ENCODE assay signal across 21 cellular contexts in the genomic region with DNA sequence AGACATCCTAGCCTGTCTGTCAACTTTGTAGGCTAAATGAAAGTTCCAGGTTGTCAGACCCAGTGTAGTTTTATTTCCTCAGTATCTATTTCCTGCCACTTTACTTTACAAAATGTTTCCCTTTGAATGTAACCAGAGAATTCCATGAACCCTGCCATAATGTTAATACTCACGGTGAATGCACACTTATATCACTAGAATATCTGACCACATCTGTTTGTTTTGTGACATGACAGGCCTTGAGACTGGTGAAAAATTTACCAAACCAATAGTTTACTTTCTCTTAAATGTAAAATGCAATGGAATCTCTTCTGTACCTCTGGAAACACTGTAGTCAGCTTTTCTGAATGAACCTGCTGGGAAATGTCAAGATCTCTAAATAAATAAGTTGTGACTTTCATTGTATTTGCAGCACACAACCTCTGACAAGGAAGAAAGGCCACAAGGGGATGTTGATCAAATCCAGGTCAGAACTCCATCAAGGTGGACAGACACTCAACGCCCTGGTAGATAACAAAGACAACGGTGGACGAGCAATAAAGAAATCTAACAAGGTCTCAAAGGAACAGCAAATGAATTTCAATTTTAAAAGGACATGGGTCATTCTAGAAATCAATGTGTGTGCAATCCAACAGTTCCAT. TPM values are rescaled to one million over a fixed set of nuclear protein-coding genes. Genes with fewer than 3 reads are reported as not detected.
A peak's percentile ranks its signal among the peaks of the same experiment; 100 is the strongest.
DNase-seq lines count a peak whose midpoint lies in the region; ATAC-seq and TF ChIP-seq lines count a peak whose summit lies in the region.
"Had no signal": no experiment of that assay in that cellular context is flagged by ENCODE, and none has a peak within 500 bp of the region (broad histone marks: within the 10 kb centered on the region; RNA-seq: fewer than 3 reads in every experiment).

No MANE protein-coding gene starts in this region.

- H3K27me3 Mint-ChIP-seq in activated CD4-positive, alpha-beta memory T cell treated with anti-CD3 and anti-CD28 coated beads for 36 hours, result no peaks in the 10 kb centered on the region
- peaks cover 7% of the 10 kb centered on the region for H3K27me3 Mint-ChIP-seq in activated CD4-positive, alpha-beta memory T cell treated with anti-CD3 and anti-CD28 coated beads, Interleukin-2, amount 10 ng/mL, durations not matched to agents 7 days and 5 days
- no peaks in the 10 kb centered on the region for H3K27me3 Mint-ChIP-seq in activated T-helper 2 cell treated with anti-CD3 and anti-CD28 coated beads, Interferon-gamma antibody, Interleukin-2, Interleukin-4, amounts not matched to agents 10 μg/mL and 5 μg/mL and 100 μg/mL, durations not matched to agents 14 hours and 24 hours and 36 hours (ENCODE audit: low read depth)
- no peaks in the 10 kb centered on the region for H3K27me3 Mint-ChIP-seq in nephron progenitor cell (ENCODE audit: low read depth, poor library complexity)
- H3K27me3 Mint-ChIP-seq: dendritic cell treated with granulocyte-macrophage colony-stimulating factor and Interleukin-4, amounts not matched to agents 40 ng/mL and 50 ng/mL, for 4 days had no signal

- no peak for DNase-seq in activated CD4-positive, alpha-beta memory T cell treated with anti-CD3 and anti-CD28 coated beads for 36 hours
- DNase-seq in activated CD4-positive, alpha-beta memory T cell treated with anti-CD3 and anti-CD28 coated beads, Interleukin-2, amount 10 ng/mL, durations not matched to agents 7 days and 5 days, result no peak
- DNase-seq in Caki2 (ENCODE audit: low read depth) (peak; percentile 39), nephron progenitor cell (no peak), glomerular visceral epithelial cell (ENCODE audit: extremely low spot score) (no peak)
- DNase-seq in activated T-helper 2 cell treated with anti-CD3 and anti-CD28 coated beads, Interferon-gamma antibody, Interleukin-2, Interleukin-4, amounts not matched to agents 10 μg/mL and 5 μg/mL and 100 μg/mL, durations not matched to agents 14 hours and 24 hours and 36 hours (ENCODE audit: low spot score), result no peak
- DNase-seq in stimulated activated CD4-positive, alpha-beta T cell treated with anti-CD3 and anti-CD28 coated beads, Interleukin-2, amount 100 ng/mL, for 24 hours, result no peak
- DNase-seq: ACHN; activated CD8-positive, alpha-beta memory T cell treated with anti-CD3 and anti-CD28 coated beads for 24 hours; anterior cingulate cortex; DMS 273 treated with DMSO at 0.1 percent for 48 hours; mesenchymal stem cell; NCI-H1092; NCI-H1930; NCI-H226; NCI-H774 had no signal

- no peaks in the 10 kb centered on the region for H3K9me3 Mint-ChIP-seq in activated CD4-positive, alpha-beta memory T cell treated with anti-CD3 and anti-CD28 coated beads for 36 hours
- no peaks in the 10 kb centered on the region for H3K9me3 Mint-ChIP-seq in activated CD4-positive, alpha-beta memory T cell treated with anti-CD3 and anti-CD28 coated beads, Interleukin-2, amount 10 ng/mL, durations not matched to agents 7 days and 5 days
- no peaks in the 10 kb centered on the region for H3K9me3 Mint-ChIP-seq in activated T-helper 2 cell treated with anti-CD3 and anti-CD28 coated beads, Interferon-gamma antibody, Interleukin-2, Interleukin-4, amounts not matched to agents 10 μg/mL and 5 μg/mL and 100 μg/mL, durations not matched to agents 14 hours and 24 hours and 36 hours
- peaks cover 9% of the 10 kb centered on the region for H3K9me3 Mint-ChIP-seq in nephron progenitor cell
- H3K9me3 Mint-ChIP-seq: dendritic cell treated with granulocyte-macrophage colony-stimulating factor and Interleukin-4, amounts not matched to agents 40 ng/mL and 50 ng/mL, for 4 days; GM23338 had no signal

- H3K27ac Mint-ChIP-seq in activated CD4-positive, alpha-beta memory T cell treated with anti-CD3 and anti-CD28 coated beads for 36 hours, result peak overlapping the region; percentile 6
- no peak overlapping the region for H3K27ac Mint-ChIP-seq in activated CD4-positive, alpha-beta memory T cell treated with anti-CD3 and anti-CD28 coated beads, Interleukin-2, amount 10 ng/mL, durations not matched to agents 7 days and 5 days
- peak overlapping the region; percentile 76 for H3K27ac Mint-ChIP-seq in activated T-helper 2 cell treated with anti-CD3 and anti-CD28 coated beads, Interferon-gamma antibody, Interleukin-2, Interleukin-4, amounts not matched to agents 10 μg/mL and 5 μg/mL and 100 μg/mL, durations not matched to agents 14 hours and 24 hours and 36 hours
- peak overlapping the region; percentile 20 for H3K27ac Mint-ChIP-seq in nephron progenitor cell
- H3K27ac Mint-ChIP-seq: dendritic cell treated with granulocyte-macrophage colony-stimulating factor and Interleukin-4, amounts not matched to agents 40 ng/mL and 50 ng/mL, for 4 days; GM23338 had no signal

- POLR2A ChIA-PET in activated CD4-positive, alpha-beta memory T cell treated with anti-CD3 and anti-CD28 coated beads for 36 hours (lab: Charles Lee), result no interaction called here
- POLR2A ChIA-PET in activated CD4-positive, alpha-beta memory T cell treated with anti-CD3 and anti-CD28 coated beads, Interleukin-2, amount 10 ng/mL, durations not matched to agents 7 days and 5 days (lab: Charles Lee), result no interaction called here

- no peak overlapping the region for H3K4me3 Mint-ChIP-seq in activated CD4-positive, alpha-beta memory T cell treated with anti-CD3 and anti-CD28 coated beads for 36 hours
- H3K4me3 Mint-ChIP-seq in activated CD4-positive, alpha-beta memory T cell treated with anti-CD3 and anti-CD28 coated beads, Interleukin-2, amount 10 ng/mL, durations not matched to agents 7 days and 5 days, result no peak overlapping the region
- no peak overlapping the region for H3K4me3 Mint-ChIP-seq in activated T-helper 2 cell treated with anti-CD3 and anti-CD28 coated beads, Interferon-gamma antibody, Interleukin-2, Interleukin-4, amounts not matched to agents 10 μg/mL and 5 μg/mL and 100 μg/mL, durations not matched to agents 14 hours and 24 hours and 36 hours (ENCODE audit: low read depth)
- no peak overlapping the region for H3K4me3 Mint-ChIP-seq in nephron progenitor cell
- H3K4me3 Mint-ChIP-seq: dendritic cell treated with granulocyte-macrophage colony-stimulating factor and Interleukin-4, amounts not matched to agents 40 ng/mL and 50 ng/mL, for 4 days; GM23338 had no signal

- H3K4me1 Mint-ChIP-seq in activated CD4-positive, alpha-beta memory T cell treated with anti-CD3 and anti-CD28 coated beads for 36 hours (ENCODE audit: low read depth), result peaks cover 74% of the 10 kb centered on the region
- H3K4me1 Mint-ChIP-seq in activated CD4-positive, alpha-beta memory T cell treated with anti-CD3 and anti-CD28 coated beads, Interleukin-2, amount 10 ng/mL, durations not matched to agents 7 days and 5 days, result peaks cover 72% of the 10 kb centered on the region
- peaks cover 75% of the 10 kb centered on the region for H3K4me1 Mint-ChIP-seq in activated T-helper 2 cell treated with anti-CD3 and anti-CD28 coated beads, Interferon-gamma antibody, Interleukin-2, Interleukin-4, amounts not matched to agents 10 μg/mL and 5 μg/mL and 100 μg/mL, durations not matched to agents 14 hours and 24 hours and 36 hours (ENCODE audit: low read depth)
- H3K4me1 Mint-ChIP-seq in nephron progenitor cell, result peaks cover 59% of the 10 kb centered on the region

- no peak for ATAC-seq in GM21447 (IDR thresholded peaks at IDR 0.05; ENCODE audit: unreplicated experiment)
- ATAC-seq: GM23338, Right ventricle myocardium inferior, sciatic nerve had no signal

- TF ChIP-seq CTCF in nephron progenitor cell (IDR thresholded peaks at IDR 0.05), result no peak

- H3K36me3 Mint-ChIP-seq in activated CD4-positive, alpha-beta memory T cell treated with anti-CD3 and anti-CD28 coated beads for 36 hours, result peaks cover 11% of the 10 kb centered on the region
- peaks cover 18% of the 10 kb centered on the region for H3K36me3 Mint-ChIP-seq in activated CD4-positive, alpha-beta memory T cell treated with anti-CD3 and anti-CD28 coated beads, Interleukin-2, amount 10 ng/mL, durations not matched to agents 7 days and 5 days (ENCODE audit: low read depth)
- peaks cover 57% of the 10 kb centered on the region for H3K36me3 Mint-ChIP-seq in activated T-helper 2 cell treated with anti-CD3 and anti-CD28 coated beads, Interferon-gamma antibody, Interleukin-2, Interleukin-4, amounts not matched to agents 10 μg/mL and 5 μg/mL and 100 μg/mL, durations not matched to agents 14 hours and 24 hours and 36 hours (ENCODE audit: low read depth)
- H3K36me3 Mint-ChIP-seq in nephron progenitor cell (ENCODE audit: low read depth), result peaks cover 26% of the 10 kb centered on the region

- CTCF ChIA-PET in activated CD4-positive, alpha-beta memory T cell treated with anti-CD3 and anti-CD28 coated beads for 36 hours (lab: Charles Lee), result no interaction called here
- CTCF ChIA-PET in activated CD4-positive, alpha-beta memory T cell treated with anti-CD3 and anti-CD28 coated beads, Interleukin-2, amount 10 ng/mL, durations not matched to agents 7 days and 5 days (lab: Charles Lee), result no interaction called here

- intact Hi-C loops in activated CD4-positive, alpha-beta memory T cell treated with anti-CD3 and anti-CD28 coated beads for 36 hours (cut with micrococcal nuclease), result no loop called here
- intact Hi-C loops in activated T-helper 2 cell treated with anti-CD3 and anti-CD28 coated beads, Interferon-gamma antibody, Interleukin-2, Interleukin-4, amounts not matched to agents 10 μg/mL and 5 μg/mL and 100 μg/mL, durations not matched to agents 14 hours and 24 hours and 36 hours (cut with micrococcal nuclease), result loop anchor here (10.0 kb wide), 1 partner anchor 347 kb away; a partner anchor contains a TSS

- in situ Hi-C loops in Caki2 (cut with HindIII; ENCODE audit: low pct_unique_long_range_greater_than_20kb, low sequenced_read_pairs), result no loop called here

RNA-seq across cellular contexts. Expression of a gene that starts 59.2 kb away (rescaled TPM):
- total RNA-seq in activated CD4-positive, alpha-beta memory T cell treated with anti-CD3 and anti-CD28 coated beads for 36 hours, result 10 to 100 TPM; 49.2 to 55.4 TPM
- total RNA-seq in activated CD4-positive, alpha-beta memory T cell treated with anti-CD3 and anti-CD28 coated beads, Interleukin-2, amount 10 ng/mL, durations not matched to agents 7 days and 5 days, result 10 to 100 TPM; 30.3 to 31.1 TPM
- 2.2 and 8.1 TPM in 2 replicates for total RNA-seq in Caki2 (2014; rRNA removed; shearing (Covaris generic); ENCODE audit: low replicate concordance)
- total RNA-seq in activated T-helper 2 cell treated with anti-CD3 and anti-CD28 coated beads, Interferon-gamma antibody, Interleukin-2, Interleukin-4, amounts not matched to agents 10 μg/mL and 5 μg/mL and 100 μg/mL, durations not matched to agents 14 hours and 24 hours and 36 hours, result 88.8 and 89.7 TPM in 2 replicates
